8 cellular contexts compared by ENCODE assay signal in genomic region chr2:130797493-130798435, GRCh38. TPM values are rescaled to one million over a fixed set of nuclear protein-coding genes. Genes with fewer than 3 reads are reported as not detected.
A peak's percentile ranks its signal among the peaks of the same experiment; 100 is the strongest.
DNase-seq lines count a peak whose midpoint lies in the region; ATAC-seq lines count a peak whose summit lies in the region.

No MANE protein-coding gene starts in this region.

- POLR2A ChIA-PET in activated CD4-positive, alpha-beta memory T cell treated with anti-CD3 and anti-CD28 coated beads for 36 hours (lab: Charles Lee): interaction anchor here (1.1 to 2.2 kb wide), 3 partner anchors 26 to 76 kb away, joined by 3 to 7 read pairs (median 5); no protein-coding TSS in a partner anchor

- peak overlapping the region; percentile 32 for H3K4me3 ChIP-seq in CD4-positive, CD25-positive, alpha-beta regulatory T cell (ENCODE audit: low read depth, low read length)
- H3K4me3 ChIP-seq in ectodermal cell (ENCODE audit: insufficient read depth, low read depth, low read length): peak overlapping the region; percentile 74

- ATAC-seq in CD4-positive, CD25-positive, alpha-beta regulatory T cell (ENCODE audit: low read depth in 2 of 2): peak; percentile 89 to 91
- ATAC-seq in HG03442 (IDR thresholded peaks at IDR 0.05; ENCODE audit: unreplicated experiment): peak; percentile 89

- peaks cover 0 to 6% (median 0%) of the 10 kb centered on the region in 4 donors for H3K4me1 Mint-ChIP-seq in CD4-positive, CD25-positive, alpha-beta regulatory T cell
- peaks cover 3% of the 10 kb centered on the region for H3K4me1 Mint-ChIP-seq in activated CD4-positive, alpha-beta memory T cell treated with anti-CD3 and anti-CD28 coated beads for 36 hours (ENCODE audit: low read depth)

- H3K9me3 ChIP-seq in CD4-positive, CD25-positive, alpha-beta regulatory T cell (ENCODE audit: control insufficient read depth in 2 of 2, low read length in 2 of 2): no peaks in the 10 kb centered on the region
- no peaks in the 10 kb centered on the region for H3K9me3 ChIP-seq in ectodermal cell (ENCODE audit: control insufficient read depth, low read length)

- no peaks in the 10 kb centered on the region for H3K27me3 ChIP-seq in CD4-positive, CD25-positive, alpha-beta regulatory T cell (ENCODE audit: control insufficient read depth, insufficient read depth, low read length)
- peaks cover 17% of the 10 kb centered on the region for H3K27me3 ChIP-seq in ectodermal cell (ENCODE audit: control insufficient read depth, insufficient read depth, low read length, poor library complexity, severe bottlenecking)

- WGBS in ectodermal cell, 2 experiments: 0% methylated on average over 96 of the region's 96 CpGs

- peak overlapping the region in 2 of 3 donors; percentile 59 to 75 for H3K27ac Mint-ChIP-seq in CD4-positive, CD25-positive, alpha-beta regulatory T cell
- H3K27ac Mint-ChIP-seq in activated CD4-positive, alpha-beta memory T cell treated with anti-CD3 and anti-CD28 coated beads for 36 hours: no peak overlapping the region

- peak overlapping the region; percentile 87 for H3K27ac ChIP-seq in CD4-positive, CD25-positive, alpha-beta regulatory T cell (ENCODE audit: insufficient read depth, low read length, poor library complexity, severe bottlenecking)
- no peak overlapping the region for H3K27ac ChIP-seq in ectodermal cell (ENCODE audit: insufficient read depth, low read depth, low read length, poor library complexity, severe bottlenecking)

- no peaks in the 10 kb centered on the region for H3K9me3 Mint-ChIP-seq in CD4-positive, CD25-positive, alpha-beta regulatory T cell
- H3K9me3 Mint-ChIP-seq in activated CD4-positive, alpha-beta memory T cell treated with anti-CD3 and anti-CD28 coated beads for 36 hours: no peaks in the 10 kb centered on the region

- CTCF ChIA-PET in activated CD4-positive, alpha-beta memory T cell treated with anti-CD3 and anti-CD28 coated beads for 36 hours (lab: Charles Lee): interaction anchor here (0.6 to 7.3 kb wide), 52 partner anchors 9 to 616 kb away, joined by 3 to 246 read pairs (median 4); partner anchors contain the start of genes ARHGEF4, FAM168B, GPR148 and MZT2B

- peak; percentile 81 to 90 (median 89) for DNase-seq in CD4-positive, CD25-positive, alpha-beta regulatory T cell
- peak; percentile 78 for DNase-seq in GM19240 (ENCODE audit: insufficient read length, low spot score)
- DNase-seq in NCI-H69 (lab: John Stamatoyannopoulos, UW): peak; percentile 89
- DNase-seq in activated CD4-positive, alpha-beta memory T cell treated with anti-CD3 and anti-CD28 coated beads for 36 hours: peak; percentile 93
- peak; percentile 94 for DNase-seq in medulla oblongata (ENCODE audit: extremely low spot score)
- DNase-seq in stimulated activated CD4-positive, alpha-beta T cell treated with anti-CD3 and anti-CD28 coated beads, TNF-alpha, amount 100 ng/mL, for 4 hours (ENCODE audit: low read depth in 3 of 3): peak; percentile 87 to 90 (median 90)

- no peaks in the 10 kb centered on the region for H3K36me3 ChIP-seq in CD4-positive, CD25-positive, alpha-beta regulatory T cell (ENCODE audit: control insufficient read depth, insufficient read depth, low read length)
- no peaks in the 10 kb centered on the region for H3K36me3 ChIP-seq in ectodermal cell (ENCODE audit: control insufficient read depth, insufficient read depth, low read length)

- peaks cover 10% of the 10 kb centered on the region for H3K4me1 ChIP-seq in CD4-positive, CD25-positive, alpha-beta regulatory T cell (ENCODE audit: control insufficient read depth, insufficient read depth, low read length, poor library complexity, severe bottlenecking)
- H3K4me1 ChIP-seq in ectodermal cell (ENCODE audit: control insufficient read depth, insufficient read depth, low read length): peaks cover 15% of the 10 kb centered on the region

- H3K4me3 Mint-ChIP-seq in CD4-positive, CD25-positive, alpha-beta regulatory T cell: peak overlapping the region; percentile 66 to 91 (median 78)
- peak overlapping the region; percentile 65 for H3K4me3 Mint-ChIP-seq in activated CD4-positive, alpha-beta memory T cell treated with anti-CD3 and anti-CD28 coated beads for 36 hours

- no peaks in the 10 kb centered on the region for H3K27me3 Mint-ChIP-seq in CD4-positive, CD25-positive, alpha-beta regulatory T cell
- no peaks in the 10 kb centered on the region for H3K27me3 Mint-ChIP-seq in activated CD4-positive, alpha-beta memory T cell treated with anti-CD3 and anti-CD28 coated beads for 36 hours

- no peaks in the 10 kb centered on the region for H3K36me3 Mint-ChIP-seq in CD4-positive, CD25-positive, alpha-beta regulatory T cell
- H3K36me3 Mint-ChIP-seq in activated CD4-positive, alpha-beta memory T cell treated with anti-CD3 and anti-CD28 coated beads for 36 hours: no peaks in the 10 kb centered on the region

- intact Hi-C loops in activated CD4-positive, alpha-beta memory T cell treated with anti-CD3 and anti-CD28 coated beads for 36 hours (cut with micrococcal nuclease): loop anchor here (1.0 to 5.0 kb wide), 6 partner anchors 27 to 167 kb away; partner anchors contain the start of genes ARHGEF4 and GPR148

RNA-seq across cellular contexts. Expression of gene ARHGEF4, which starts 39.0 kb away (rescaled TPM):
- 1.7 TPM for total RNA-seq in CD4-positive, CD25-positive, alpha-beta regulatory T cell
- polyA plus RNA-seq in CD4-positive, CD25-positive, alpha-beta regulatory T cell: under 1 TPM in 3 of 4 donors, not detected in 1; 0.22 to 0.69 (median 0.27) TPM
- under 1 TPM; 0.52 to 0.58 TPM for total RNA-seq in activated CD4-positive, alpha-beta memory T cell treated with anti-CD3 and anti-CD28 coated beads for 36 hours
- polyA plus RNA-seq in ectodermal cell (2013, experiment 1 of 4): 29.6 TPM
- 30.9 TPM for polyA plus RNA-seq in ectodermal cell (2013, experiment 2 of 4)
- 33.0 TPM for polyA plus RNA-seq in ectodermal cell (2013, experiment 3 of 4)
- polyA plus RNA-seq in ectodermal cell (2013, experiment 4 of 4): 34.5 TPM

RNA-seq across cellular contexts. Expression of gene AMER3, which starts 42.4 kb away (rescaled TPM):
- total RNA-seq in CD4-positive, CD25-positive, alpha-beta regulatory T cell: not detected
- not detected for polyA plus RNA-seq in CD4-positive, CD25-positive, alpha-beta regulatory T cell
- not detected for total RNA-seq in activated CD4-positive, alpha-beta memory T cell treated with anti-CD3 and anti-CD28 coated beads for 36 hours
- not detected for polyA plus RNA-seq in ectodermal cell (2013, experiment 1 of 4)
- polyA plus RNA-seq in ectodermal cell (2013, experiment 2 of 4): 0.09 TPM
- 0.16 TPM for polyA plus RNA-seq in ectodermal cell (2013, experiment 3 of 4)
- 0.28 TPM for polyA plus RNA-seq in ectodermal cell (2013, experiment 4 of 4)
